11 cellular contexts compared by ENCODE assay signal in the genomic region with DNA sequence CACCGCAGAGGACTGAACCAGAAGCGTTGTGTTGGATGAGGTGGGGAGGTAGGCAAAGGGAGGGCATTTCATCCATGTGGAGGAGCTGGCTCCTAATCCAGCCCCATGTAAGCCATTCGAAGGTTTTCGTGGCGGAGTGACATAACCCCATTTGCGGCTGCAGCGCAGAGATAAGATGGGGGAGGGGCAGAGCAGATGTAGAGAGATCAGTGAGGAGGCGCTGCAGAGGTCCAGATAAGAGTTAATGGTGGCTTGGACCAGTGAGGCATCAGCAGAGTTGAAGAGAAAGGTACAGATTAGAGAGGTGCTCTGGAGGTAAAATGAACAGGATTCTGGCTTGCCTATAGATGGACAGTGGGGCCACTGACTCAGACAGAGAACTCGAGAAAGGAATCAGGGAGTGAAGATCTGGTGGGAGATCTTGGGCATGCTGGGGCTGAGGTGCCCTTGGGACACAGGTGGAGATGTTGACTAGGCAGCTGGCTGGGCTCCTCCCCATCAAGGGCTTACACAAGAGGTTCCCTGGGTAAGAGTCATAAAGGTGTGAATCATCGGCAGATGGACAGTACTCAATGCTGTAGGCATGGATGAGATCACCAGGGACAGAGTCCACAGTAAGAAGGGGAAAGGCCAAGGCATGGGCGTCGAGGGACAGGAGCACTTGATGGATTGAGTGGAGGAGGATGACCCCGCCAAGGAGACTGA. TPM values are rescaled to one million over a fixed set of nuclear protein-coding genes. Genes with fewer than 3 reads are reported as not detected.
A peak's percentile ranks its signal among the peaks of the same experiment; 100 is the strongest.
DNase-seq lines count a peak whose midpoint lies in the region; ATAC-seq and TF ChIP-seq lines count a peak whose summit lies in the region.
"Had no signal": no experiment of that assay in that cellular context is flagged by ENCODE, and none has a peak within 500 bp of the region (broad histone marks: within the 10 kb centered on the region; RNA-seq: fewer than 3 reads in every experiment).

No MANE protein-coding gene starts in this region.

- WGBS in psoas muscle, 3 donors: 80 to 87% (median 84%) methylated on average over 13 of the region's 13 CpGs

- H3K36me3 ChIP-seq in Peyer's patch (no peaks in the 10 kb centered on the region), psoas muscle (ENCODE audit: insufficient read depth in 1 of 2, low read depth in 1 of 2) (no peaks in the 10 kb centered on the region), vagina (no peaks in the 10 kb centered on the region)

- DNase-seq in HCEC 1CT (peak; percentile 92), Peyer's patch (peak in 2 of 3 donors; percentile 77 to 89), erythroblast (lab: John Stamatoyannopoulos, UW) (peak; percentile 98 to 99), psoas muscle (no peak), vagina (ENCODE audit: extremely low spot score in 2 of 2) (no peak), NCI-H2081 treated with DMSO at 0.1 percent for 48 hours (lab: John Stamatoyannopoulos, UW) (no peak), progenitor cell of endocrine pancreas (ENCODE audit: low spot score, unreplicated experiment) (no peak)
- DNase-seq in activated CD8-positive, alpha-beta memory T cell treated with anti-CD3 and anti-CD28 coated beads for 24 hours: no peak
- DNase-seq: activated B cell treated with CpG ODN at 0.5 μM for 24 hours, NCI-H187 had no signal

- no peaks in the 10 kb centered on the region for H3K9me3 ChIP-seq in Peyer's patch
- no peaks in the 10 kb centered on the region for H3K9me3 ChIP-seq in psoas muscle
- H3K9me3 ChIP-seq in vagina: no peaks in the 10 kb centered on the region

- H3K27ac Mint-ChIP-seq in progenitor cell of endocrine pancreas: no peak overlapping the region
- H3K27ac Mint-ChIP-seq: activated B cell treated with CpG ODN at 0.5 μM for 24 hours had no signal

- no peak for TF ChIP-seq CTCF in Peyer's patch (IDR thresholded peaks at IDR 0.05)
- TF ChIP-seq CTCF in psoas muscle (IDR thresholded peaks at IDR 0.05): no peak
- TF ChIP-seq CTCF in vagina (IDR thresholded peaks at IDR 0.05): no peak
- no peak for TF ChIP-seq CTCF in progenitor cell of endocrine pancreas (IDR thresholded peaks at IDR 0.05; ENCODE audit: unreplicated experiment)

- intact Hi-C loops in psoas muscle (cut with DNase I): no loop called here
- intact Hi-C loops in vagina (cut with DNase I): no loop called here

- H3K36me3 Mint-ChIP-seq in progenitor cell of endocrine pancreas (ENCODE audit: insufficient read depth): no peaks in the 10 kb centered on the region

- no peaks in the 10 kb centered on the region for H3K27me3 ChIP-seq in Peyer's patch
- peaks cover 0 to 18% (median 0%) of the 10 kb centered on the region in 3 donors for H3K27me3 ChIP-seq in psoas muscle (ENCODE audit: insufficient read depth in 3 of 3, low read length in 2 of 3)
- no peaks in the 10 kb centered on the region for H3K27me3 ChIP-seq in vagina

- TF ChIP-seq POLR2A in Peyer's patch (IDR thresholded peaks at IDR 0.05) (no peak), erythroblast (IDR thresholded peaks at IDR 0.05; ENCODE audit: low read length) (peak; percentile 28), vagina (IDR thresholded peaks at IDR 0.05) (no peak)

- no peak overlapping the region for H3K4me3 ChIP-seq in Peyer's patch
- no peak overlapping the region for H3K4me3 ChIP-seq in psoas muscle
- H3K4me3 ChIP-seq in vagina: no peak overlapping the region
- H3K4me3 ChIP-seq: smooth muscle cell had no signal

- H3K4me1 Mint-ChIP-seq in progenitor cell of endocrine pancreas (ENCODE audit: low read depth): peaks cover 8% of the 10 kb centered on the region
- H3K4me1 Mint-ChIP-seq: activated B cell treated with CpG ODN at 0.5 μM for 24 hours had no signal

- peak overlapping the region in 2 of 4 donors; percentile 65 to 88 for H3K27ac ChIP-seq in Peyer's patch
- no peak overlapping the region for H3K27ac ChIP-seq in psoas muscle
- no peak overlapping the region for H3K27ac ChIP-seq in vagina

- no peak overlapping the region for H3K4me3 Mint-ChIP-seq in progenitor cell of endocrine pancreas (ENCODE audit: low read depth)
- H3K4me3 Mint-ChIP-seq: activated B cell treated with CpG ODN at 0.5 μM for 24 hours had no signal

- peak; percentile 43 to 73 (median 58) for ATAC-seq in psoas muscle

- H3K4me1 ChIP-seq in Peyer's patch (no peaks in the 10 kb centered on the region), psoas muscle (no peaks in the 10 kb centered on the region), vagina (no peaks in the 10 kb centered on the region)

- H3K9me3 Mint-ChIP-seq in progenitor cell of endocrine pancreas (ENCODE audit: low read depth): no peaks in the 10 kb centered on the region
- H3K9me3 Mint-ChIP-seq: activated B cell treated with CpG ODN at 0.5 μM for 24 hours had no signal

- H3K27me3 Mint-ChIP-seq in progenitor cell of endocrine pancreas: peaks cover 49% of the 10 kb centered on the region

RNA-seq across cellular contexts. Expression of a gene that starts 7.8 kb away (rescaled TPM):
- total RNA-seq in Peyer's patch (100 to 1,000 TPM; 149 to 613 (median 528) TPM), psoas muscle (1 to 10 TPM; 1.9 to 8.9 (median 3.8) TPM), vagina (139 TPM), progenitor cell of endocrine pancreas (482 and 520 TPM in 2 replicates)
- polyA plus RNA-seq in psoas muscle: 1 to 10 TPM in 1 of 3 donors, under 1 TPM in 2; 0.65 to 1.3 (median 0.93) TPM
- total RNA-seq: activated B cell treated with CpG ODN at 0.5 μM for 24 hours had no signal

Comparison
In these comparisons a context has a peak if more than half of its experiments do, and no peak if none do; other contexts are left out.
1. DNase-seq: peak in HCEC 1CT (single experiment), Peyer's patch (2 of 3) and erythroblast (2 of 2); none in psoas muscle (0 of 2), activated CD8-positive, alpha-beta memory T cell treated with anti-CD3 and anti-CD28 coated beads for 24 hours (single experiment), vagina (0 of 2), NCI-H2081 treated with DMSO at 0.1 percent for 48 hours (single experiment) and progenitor cell of endocrine pancreas (single experiment).
2. RNA of a gene that starts 7.8 kb away (total RNA-seq): 149 to 613 TPM in Peyer's patch, 482 to 520 TPM in progenitor cell of endocrine pancreas and 139 TPM in vagina (single experiment); 1.9 to 8.9 TPM in psoas muscle; every median in the first group is over 10 times any median in the second.